13 cellular contexts compared by ENCODE assay signal in the genomic region with DNA sequence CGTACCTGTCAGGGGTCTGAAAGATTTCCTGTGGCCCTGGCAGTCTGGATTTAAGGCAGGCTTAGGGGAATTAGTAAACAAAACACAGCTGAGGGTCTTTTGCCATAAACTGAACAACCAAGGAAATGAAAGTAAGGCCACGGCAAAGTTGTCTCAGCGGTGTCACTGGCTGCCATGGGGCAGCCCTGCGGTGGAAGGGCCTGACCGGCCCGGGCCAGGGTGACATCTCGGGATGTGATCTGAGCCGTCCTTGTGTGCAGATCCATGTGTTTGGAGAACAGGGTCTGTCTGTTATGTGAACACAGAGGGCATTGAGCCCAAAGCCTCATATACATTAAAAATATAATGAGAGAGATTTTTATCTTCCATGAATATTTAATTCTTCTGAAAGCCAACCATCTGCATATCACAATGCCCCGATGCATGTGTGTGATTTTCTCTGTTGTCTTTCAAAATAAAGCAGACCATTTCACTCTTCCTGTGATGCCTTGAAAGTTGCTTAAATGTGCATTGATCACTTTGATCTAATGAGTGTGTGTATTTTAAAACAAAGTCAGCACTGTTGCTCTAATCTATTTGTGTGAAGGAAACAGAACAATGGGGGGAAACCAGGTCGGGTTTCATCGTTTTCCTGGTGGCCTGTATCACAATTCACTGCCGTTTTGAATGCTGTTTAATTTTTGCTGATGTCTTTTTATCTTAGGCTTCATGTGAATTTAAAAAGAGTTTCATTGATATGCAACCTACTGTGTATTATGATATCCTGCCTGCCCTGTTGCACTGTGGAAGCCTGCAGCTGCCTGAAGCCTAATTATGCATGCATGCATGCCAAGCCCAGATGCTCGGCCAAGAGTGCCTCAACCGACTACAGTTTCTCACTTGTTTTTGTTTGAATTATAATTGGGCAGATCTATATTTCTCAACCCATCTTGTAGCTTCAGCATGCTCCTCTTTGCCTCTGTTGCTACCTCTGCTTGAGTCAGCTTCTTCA.
DNase-seq lines count a peak whose midpoint lies in the region; ATAC-seq, FAIRE-seq and TF ChIP-seq lines count a peak whose summit lies in the region.
"Had no signal": no experiment of that assay in that cellular context is flagged by ENCODE, and none has a peak within 500 bp of the region (broad histone marks: within the 10 kb centered on the region; RNA-seq: fewer than 3 reads in every experiment).

No MANE protein-coding gene starts in this region.

- H3K4me2 ChIP-seq in H9 (ENCODE audit: insufficient read depth, insufficient read length, low read length) (peak overlapping the region; percentile 18), endothelial cell of umbilical vein (ENCODE audit: insufficient read depth, low read length) (peak overlapping the region; percentile 37)

- no peak overlapping the region for H3K23ac ChIP-seq in H9 (ENCODE audit: insufficient read length, low read depth, low read length)

- H3K4me1 Mint-ChIP-seq in H9: peaks cover 45 to 51% of the 10 kb centered on the region in 2 experiments

- no peak overlapping the region for H3K4ac ChIP-seq in H9 (ENCODE audit: low read depth, low read length)

- TF ChIP-seq CTCF in H9 (conservative IDR thresholded peaks at IDR 0.05): no peak
- TF ChIP-seq CTCF in endothelial cell of umbilical vein (IDR thresholded peaks at IDR 0.05; ENCODE audit: extremely low read depth in 1 of 2, insufficient read depth in 1 of 2, low read depth in 1 of 2, low read length in 2 of 2): no peak

- H2BK15ac ChIP-seq in H9 (ENCODE audit: low read depth, low read length): no peak overlapping the region

- H3K9me3 Mint-ChIP-seq in H9: peaks cover 15 to 23% of the 10 kb centered on the region in 2 experiments

- H3K18ac ChIP-seq in H9 (ENCODE audit: insufficient read length, low read depth, low read length): peak overlapping the region; percentile 63

- H3K36me3 ChIP-seq in endothelial cell of umbilical vein (ENCODE audit: control insufficient read depth in 2 of 2, extremely low read depth in 1 of 2, insufficient read depth in 2 of 2, low read length in 2 of 2) (no peaks in the 10 kb centered on the region), neuron (ENCODE audit: insufficient read depth, low read length) (no peaks in the 10 kb centered on the region)
- H3K36me3 ChIP-seq: esophagus squamous epithelium, left lung, tibial nerve had no signal

- no peaks in the 10 kb centered on the region for H3K9me3 ChIP-seq in H9 (ENCODE audit: control insufficient read depth, low read depth, low read length)
- no peaks in the 10 kb centered on the region for H3K9me3 ChIP-seq in endothelial cell of umbilical vein (replicated peaks; ENCODE audit: control insufficient read depth, insufficient read depth, low read length)
- peaks cover 2% of the 10 kb centered on the region for H3K9me3 ChIP-seq in neuron (ENCODE audit: low read length)

- H2AK5ac ChIP-seq in H9 (ENCODE audit: insufficient read length, low read length): no peak overlapping the region

- dilution Hi-C loops in endothelial cell of umbilical vein (cut with MboI; ENCODE audit: extremely low pct_ligation_motif_present, low sequenced_read_pairs): no loop called here

- H3K4me1 ChIP-seq in H9 (ENCODE audit: insufficient read depth, low read length): peaks cover 20% of the 10 kb centered on the region
- H3K4me1 ChIP-seq in endothelial cell of umbilical vein (ENCODE audit: control insufficient read depth, extremely low read depth, insufficient read depth, low read length): peaks cover 7% of the 10 kb centered on the region
- peaks cover 45% of the 10 kb centered on the region for H3K4me1 ChIP-seq in neuron (ENCODE audit: insufficient read depth, low read length)
- H3K4me1 ChIP-seq: esophagus squamous epithelium, left lung, tibial nerve had no signal

- no peak for ATAC-seq in GM18519 (IDR thresholded peaks at IDR 0.05; ENCODE audit: low FRiP score, unreplicated experiment)
- ATAC-seq: left lung had no signal

- no peak overlapping the region for H2BK20ac ChIP-seq in H9 (ENCODE audit: low read depth, low read length, poor library complexity, severe bottlenecking)

- H3K36me3 Mint-ChIP-seq in H9 (ENCODE audit: insufficient read depth in 1 of 3, low read depth in 3 of 3): peaks cover 16 to 27% (median 23%) of the 10 kb centered on the region in 3 experiments

- no peak overlapping the region for H4K8ac ChIP-seq in H9 (replicated peaks; ENCODE audit: insufficient read length, low read depth, low read length)

- H3T11ph ChIP-seq in H9 (ENCODE audit: low read length): no peak overlapping the region

- no TSS peak for BruUV-seq in endothelial cell of umbilical vein (replicated peaks; lab: Mats Ljungman, UMichigan)

- H4K20me1 ChIP-seq in H9 (ENCODE audit: control insufficient read depth, insufficient read depth, insufficient read length) (no peaks in the 10 kb centered on the region), endothelial cell of umbilical vein (replicated peaks; ENCODE audit: control insufficient read depth, extremely low read depth, insufficient read depth, low read length) (no peaks in the 10 kb centered on the region)

- H2AFZ ChIP-seq in H9 (ENCODE audit: low read length) (no peak overlapping the region), endothelial cell of umbilical vein (ENCODE audit: low read depth, low read length) (no peak overlapping the region), neuron (ENCODE audit: low read depth, low read length) (peak overlapping the region; percentile 29)

- CTCF ChIA-PET in endothelial cell of umbilical vein (lab: Charles Lee): interaction anchor here (1.0 kb wide), 1 partner anchor 19 kb away, joined by 3 read pairs; no protein-coding TSS in a partner anchor

- H3K27me3 ChIP-seq in H9 (ENCODE audit: insufficient read depth, low read length) (no peaks in the 10 kb centered on the region), endothelial cell of umbilical vein (ENCODE audit: control insufficient read depth in 2 of 2, insufficient read depth in 2 of 2, low read length in 2 of 2) (no peaks in the 10 kb centered on the region), neuron (ENCODE audit: insufficient read depth, low read length) (no peaks in the 10 kb centered on the region)
- H3K27me3 ChIP-seq: esophagus squamous epithelium, left lung, tibial nerve had no signal

- H3K9ac ChIP-seq in H9 (ENCODE audit: extremely low read depth, insufficient read length, low read length) (no peak overlapping the region), endothelial cell of umbilical vein (replicated peaks; ENCODE audit: extremely low read depth, insufficient read depth, low read length) (no peak overlapping the region)

- POLR2A ChIA-PET in endothelial cell of umbilical vein (lab: Charles Lee): no interaction called here

- FAIRE-seq in endothelial cell of umbilical vein (lab: Jason Lieb, UNC): peak; percentile 90
- FAIRE-seq in urothelium cell line (lab: Jason Lieb, UNC): no peak
- FAIRE-seq: GM18507 had no signal

- H2BK12ac ChIP-seq in H9 (ENCODE audit: insufficient read length, low read depth, low read length): no peak overlapping the region

- H3K27ac ChIP-seq in H9 (ENCODE audit: insufficient read length, low read depth, low read length) (peak overlapping the region; percentile 95), endothelial cell of umbilical vein (ENCODE audit: insufficient read depth, low read depth, low read length) (no peak overlapping the region)
- H3K27ac ChIP-seq: esophagus squamous epithelium, left lung, tibial nerve had no signal

- DNase-seq in H9 (peak; percentile 56), NCI-H2196 (lab: John Stamatoyannopoulos, UW; ENCODE audit: unreplicated experiment) (peak; percentile 43), endothelial cell of umbilical vein (ENCODE audit: low read depth, low spot score) (peak; percentile 80), urothelium cell line (ENCODE audit: low spot score) (no peak), AG20443 (ENCODE audit: low spot score) (no peak), 8988T (no peak)
- DNase-seq: activated CD8-positive, alpha-beta memory T cell treated with anti-CD3 and anti-CD28 coated beads, Interleukin-2, amount 50 U/mL, for 48 hours; esophagus squamous epithelium; left lung had no signal

- H3K79me2 ChIP-seq in H9 (ENCODE audit: insufficient read depth, low read length) (no peaks in the 10 kb centered on the region), endothelial cell of umbilical vein (ENCODE audit: control insufficient read depth, insufficient read depth, low read length) (no peaks in the 10 kb centered on the region)

- H4K5ac ChIP-seq in H9 (ENCODE audit: insufficient read length, low read depth, low read length): no peak overlapping the region

- H3K23me2 ChIP-seq in H9 (ENCODE audit: insufficient read length, low read depth, low read length, poor library complexity, severe bottlenecking): no peaks in the 10 kb centered on the region

- intact Hi-C loops in endothelial cell of umbilical vein (cut with micrococcal nuclease): loop anchor here (2.0 to 10.0 kb wide), 5 partner anchors 98 to 744 kb away; no protein-coding TSS in a partner anchor

- no peak overlapping the region for H3K56ac ChIP-seq in H9 (ENCODE audit: insufficient read length, low read depth, low read length)

- no peaks in the 10 kb centered on the region for H3K9me1 ChIP-seq in endothelial cell of umbilical vein (replicated peaks; ENCODE audit: control insufficient read depth, extremely low read depth, insufficient read depth, low read length)

- no CpG with 5 or more reads among the region's 14 CpGs for WGBS in H9 (ENCODE audit: extremely low coverage, insufficient read length, low lambda C conversion rate)

- TF ChIP-seq POLR2A in endothelial cell of umbilical vein (IDR thresholded peaks at IDR 0.05; ENCODE audit: low read depth, low read length): no peak

- peak overlapping the region; percentile 16 for H2BK5ac ChIP-seq in H9 (ENCODE audit: insufficient read length, low read length)

- H3K4me3 ChIP-seq in endothelial cell of umbilical vein (replicated peaks in 1 of 3; ENCODE audit: insufficient read depth in 1 of 3, low read depth in 1 of 3, low read length in 3 of 3): peak overlapping the region in 1 of 3 experiments; percentile 2
- H3K4me3 ChIP-seq in neuron (ENCODE audit: low read length): no peak overlapping the region
- H3K4me3 ChIP-seq: esophagus squamous epithelium, left lung, tibial nerve had no signal

- no peak overlapping the region for H4K91ac ChIP-seq in H9 (ENCODE audit: insufficient read length, low read depth, low read length)

- no peaks in the 10 kb centered on the region for H3K79me1 ChIP-seq in H9 (ENCODE audit: insufficient read depth, low read depth, low read length, poor library complexity, severe bottlenecking)

- no peaks in the 10 kb centered on the region for H3K27me3 Mint-ChIP-seq in H9 (ENCODE audit: low read depth)

- H3K4me3 Mint-ChIP-seq in H9: peak overlapping the region in 1 of 2 experiments; percentile 30; a peak in 3 of 5 replicates

- H3K14ac ChIP-seq in H9 (ENCODE audit: insufficient read depth, low read length): no peak overlapping the region; the same call in 1 of the 2 replicates

- H2BK120ac ChIP-seq in H9 (ENCODE audit: low read depth, low read length, poor library complexity, severe bottlenecking): no peak overlapping the region

- peak overlapping the region; percentile 90 to 92 (median 90) for H3K27ac Mint-ChIP-seq in H9

TF ChIP-seq in endothelial cell of umbilical vein, 7 proteins besides CTCF, POLR2A, EP300 and RAD21 (continues in another document):
- no peak for TF ChIP-seq POLR2AphosphoS5 (IDR thresholded peaks at IDR 0.05; ENCODE audit: insufficient read depth, low read depth, low read length)
- TF ChIP-seq GATA2 (IDR thresholded peaks at IDR 0.05; ENCODE audit: insufficient read depth, insufficient read length, low read depth, low read length): no peak

Comparison
In these comparisons a context has a peak if more than half of its experiments do, and no peak if none do; other contexts are left out.
1. DNase-seq: peak in H9 (single experiment), NCI-H2196 (single experiment) and endothelial cell of umbilical vein (single experiment); none in urothelium cell line (single experiment), AG20443 (single experiment) and 8988T (single experiment).